1 cellular context compared by ENCODE assay signal in the genomic region with DNA sequence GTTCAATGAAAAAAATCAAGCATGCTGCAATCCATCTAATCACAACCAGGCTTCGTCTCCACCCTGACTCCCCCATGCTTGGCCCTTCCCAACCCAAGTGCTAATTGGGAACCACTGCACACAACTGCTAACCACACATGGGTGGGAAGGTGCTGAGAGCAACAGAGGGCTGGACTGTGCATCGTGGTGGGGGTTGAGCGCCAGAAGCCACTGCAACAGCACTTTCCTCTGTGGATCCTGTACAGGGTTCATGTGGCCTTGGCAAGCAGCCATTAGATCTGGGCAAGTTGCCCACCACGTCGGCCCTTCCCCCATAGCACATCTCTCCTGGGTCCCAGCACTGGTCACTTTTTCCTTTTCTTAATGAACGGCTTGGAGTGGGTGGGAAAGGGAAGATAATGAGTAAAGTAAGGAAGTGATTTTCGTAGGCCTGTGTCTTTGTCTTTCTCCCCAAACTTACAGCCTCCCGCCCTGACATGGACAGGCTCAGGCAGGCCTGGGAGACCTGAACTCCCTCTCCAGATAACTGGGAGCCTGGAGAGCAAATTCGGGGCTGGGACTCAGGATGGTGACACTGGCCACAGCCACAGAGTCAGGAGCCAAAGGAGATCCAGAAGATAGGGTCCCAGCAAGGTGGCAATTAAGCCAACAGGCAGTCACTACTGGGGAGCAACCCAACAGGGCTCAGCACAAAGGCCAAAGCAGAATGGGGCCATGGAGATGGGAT.
TF ChIP-seq lines count a peak whose summit lies in the region.

No MANE protein-coding gene starts in this region.

TF ChIP-seq in HepG2, 621 proteins besides CTCF, POLR2A, EP300 and RAD21 (continued from another document and continues in another):
- TF ChIP-seq ZNF468 (CRISPR knock-in tag; IDR thresholded peaks at IDR 0.05) (no peak), CENPT (CRISPR knock-in tag; IDR thresholded peaks at IDR 0.05; ENCODE audit: low read depth) (no peak), ONECUT2 (CRISPR knock-in tag; IDR thresholded peaks at IDR 0.05) (no peak), ZMYM4 (CRISPR knock-in tag; IDR thresholded peaks at IDR 0.05) (no peak), EHMT2 (IDR thresholded peaks at IDR 0.05; ENCODE audit: borderline replicate concordance, low read depth, low read length) (peak; percentile 42; the same call in 1 of the 2 replicates), CBFB (CRISPR knock-in tag; IDR thresholded peaks at IDR 0.05) (no peak), RFX5 (IDR thresholded peaks at IDR 0.05; ENCODE audit: low read depth, low read length) (no peak), TMF1 (CRISPR knock-in tag; IDR thresholded peaks at IDR 0.05; ENCODE audit: low read depth) (no peak), ZNF350 (CRISPR knock-in tag; IDR thresholded peaks at IDR 0.05; ENCODE audit: borderline replicate concordance, low read depth) (peak; percentile 32; the same call in 1 of the 2 replicates), TOPORS (CRISPR knock-in tag; IDR thresholded peaks at IDR 0.05) (no peak), PHF8 (CRISPR knock-in tag; IDR thresholded peaks at IDR 0.05) (no peak), EEA1 (CRISPR knock-in tag; IDR thresholded peaks at IDR 0.05; ENCODE audit: borderline replicate concordance) (no peak), SIX1 (CRISPR knock-in tag; IDR thresholded peaks at IDR 0.05; ENCODE audit: borderline replicate concordance) (no peak), CBX5 (CRISPR knock-in tag; IDR thresholded peaks at IDR 0.05; ENCODE audit: borderline replicate concordance) (no peak), ZNF605 (CRISPR knock-in tag; IDR thresholded peaks at IDR 0.05) (0 out of 2 replicates have a peak, but pooled peaks have one; percentile 10), ASH2L (IDR thresholded peaks at IDR 0.05; ENCODE audit: insufficient read length, low read depth, low read length) (no peak), HMGA1 (CRISPR knock-in tag; conservative IDR thresholded peaks at IDR 0.05) (no peak), ZNF775 (CRISPR knock-in tag; IDR thresholded peaks at IDR 0.05; ENCODE audit: borderline replicate concordance) (no peak), KDM5B (CRISPR knock-in tag; IDR thresholded peaks at IDR 0.05; ENCODE audit: borderline replicate concordance) (no peak), POGZ (CRISPR knock-in tag; IDR thresholded peaks at IDR 0.05) (no peak), ZNF256 (CRISPR knock-in tag; conservative IDR thresholded peaks at IDR 0.05) (no peak), SYNCRIP (IDR thresholded peaks at IDR 0.05; ENCODE audit: insufficient read depth, low read depth, low read length) (no peak), ZNF616 (CRISPR knock-in tag; IDR thresholded peaks at IDR 0.05; ENCODE audit: low read depth) (no peak), ZNF274 (CRISPR knock-in tag; IDR thresholded peaks at IDR 0.05) (0 out of 2 replicates have a peak, but pooled peaks have one; percentile 34)
- TF ChIP-seq, protein P1, sequence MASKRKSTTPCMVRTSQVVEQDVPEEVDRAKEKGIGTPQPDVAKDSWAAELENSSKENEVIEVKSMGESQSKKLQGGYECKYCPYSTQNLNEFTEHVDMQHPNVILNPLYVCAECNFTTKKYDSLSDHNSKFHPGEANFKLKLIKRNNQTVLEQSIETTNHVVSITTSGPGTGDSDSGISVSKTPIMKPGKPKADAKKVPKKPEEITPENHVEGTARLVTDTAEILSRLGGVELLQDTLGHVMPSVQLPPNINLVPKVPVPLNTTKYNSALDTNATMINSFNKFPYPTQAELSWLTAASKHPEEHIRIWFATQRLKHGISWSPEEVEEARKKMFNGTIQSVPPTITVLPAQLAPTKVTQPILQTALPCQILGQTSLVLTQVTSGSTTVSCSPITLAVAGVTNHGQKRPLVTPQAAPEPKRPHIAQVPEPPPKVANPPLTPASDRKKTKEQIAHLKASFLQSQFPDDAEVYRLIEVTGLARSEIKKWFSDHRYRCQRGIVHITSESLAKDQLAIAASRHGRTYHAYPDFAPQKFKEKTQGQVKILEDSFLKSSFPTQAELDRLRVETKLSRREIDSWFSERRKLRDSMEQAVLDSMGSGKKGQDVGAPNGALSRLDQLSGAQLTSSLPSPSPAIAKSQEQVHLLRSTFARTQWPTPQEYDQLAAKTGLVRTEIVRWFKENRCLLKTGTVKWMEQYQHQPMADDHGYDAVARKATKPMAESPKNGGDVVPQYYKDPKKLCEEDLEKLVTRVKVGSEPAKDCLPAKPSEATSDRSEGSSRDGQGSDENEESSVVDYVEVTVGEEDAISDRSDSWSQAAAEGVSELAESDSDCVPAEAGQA (IDR thresholded peaks at IDR 0.05; ENCODE audit: low read depth), result no peak
- TF ChIP-seq, protein P1 (CRISPR knock-in tag; IDR thresholded peaks at IDR 0.05; ENCODE audit: borderline replicate concordance), result no peak
- TF ChIP-seq, protein P2, sequence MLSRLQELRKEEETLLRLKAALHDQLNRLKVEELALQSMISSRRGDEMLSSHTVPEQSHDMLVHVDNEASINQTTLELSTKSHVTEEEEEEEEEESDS (CRISPR knock-in tag; IDR thresholded peaks at IDR 0.05; ENCODE audit: borderline replicate concordance), result no peak
- TF ChIP-seq, protein P3, sequence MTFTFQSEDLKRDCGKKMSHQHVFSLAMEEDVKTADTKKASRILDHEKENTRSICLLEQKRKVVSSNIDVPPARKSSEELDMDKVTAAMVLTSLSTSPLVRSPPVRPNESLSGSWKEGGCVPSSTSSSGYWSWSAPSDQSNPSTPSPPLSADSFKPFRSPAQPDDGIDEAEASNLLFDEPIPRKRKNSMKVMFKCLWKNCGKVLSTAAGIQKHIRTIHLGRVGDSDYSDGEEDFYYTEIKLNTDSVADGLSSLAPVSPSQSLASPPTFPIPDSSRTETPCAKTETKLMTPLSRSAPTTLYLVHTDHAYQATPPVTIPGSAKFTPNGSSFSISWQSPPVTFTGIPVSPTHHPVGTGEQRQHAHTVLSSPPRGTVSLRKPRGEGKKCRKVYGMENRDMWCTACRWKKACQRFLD (CRISPR knock-in tag; IDR thresholded peaks at IDR 0.05; ENCODE audit: borderline replicate concordance), result no peak
- TF ChIP-seq, protein P4, sequence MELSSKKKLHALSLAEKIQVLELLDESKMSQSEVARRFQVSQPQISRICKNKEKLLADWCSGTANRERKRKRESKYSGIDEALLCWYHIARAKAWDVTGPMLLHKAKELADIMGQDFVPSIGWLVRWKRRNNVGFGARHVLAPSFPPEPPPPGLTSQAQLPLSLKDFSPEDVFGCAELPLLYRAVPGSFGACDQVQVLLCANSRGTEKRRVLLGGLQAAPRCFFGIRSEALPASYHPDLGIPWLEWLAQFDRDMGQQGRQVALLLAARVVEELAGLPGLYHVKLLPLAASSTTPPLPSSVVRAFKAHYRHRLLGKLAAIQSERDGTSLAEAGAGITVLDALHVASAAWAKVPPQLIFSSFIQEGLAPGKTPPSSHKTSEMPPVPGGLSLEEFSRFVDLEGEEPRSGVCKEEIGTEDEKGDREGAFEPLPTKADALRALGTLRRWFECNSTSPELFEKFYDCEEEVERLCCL (CRISPR knock-in tag; IDR thresholded peaks at IDR 0.05; ENCODE audit: borderline replicate concordance), result no peak
- TF ChIP-seq, protein P5, sequence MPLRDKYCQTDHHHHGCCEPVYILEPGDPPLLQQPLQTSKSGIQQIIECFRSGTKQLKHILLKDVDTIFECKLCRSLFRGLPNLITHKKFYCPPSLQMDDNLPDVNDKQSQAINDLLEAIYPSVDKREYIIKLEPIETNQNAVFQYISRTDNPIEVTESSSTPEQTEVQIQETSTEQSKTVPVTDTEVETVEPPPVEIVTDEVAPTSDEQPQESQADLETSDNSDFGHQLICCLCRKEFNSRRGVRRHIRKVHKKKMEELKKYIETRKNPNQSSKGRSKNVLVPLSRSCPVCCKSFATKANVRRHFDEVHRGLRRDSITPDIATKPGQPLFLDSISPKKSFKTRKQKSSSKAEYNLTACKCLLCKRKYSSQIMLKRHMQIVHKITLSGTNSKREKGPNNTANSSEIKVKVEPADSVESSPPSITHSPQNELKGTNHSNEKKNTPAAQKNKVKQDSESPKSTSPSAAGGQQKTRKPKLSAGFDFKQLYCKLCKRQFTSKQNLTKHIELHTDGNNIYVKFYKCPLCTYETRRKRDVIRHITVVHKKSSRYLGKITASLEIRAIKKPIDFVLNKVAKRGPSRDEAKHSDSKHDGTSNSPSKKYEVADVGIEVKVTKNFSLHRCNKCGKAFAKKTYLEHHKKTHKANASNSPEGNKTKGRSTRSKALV (CRISPR knock-in tag; IDR thresholded peaks at IDR 0.05), result no peak
- TF ChIP-seq, protein P6, sequence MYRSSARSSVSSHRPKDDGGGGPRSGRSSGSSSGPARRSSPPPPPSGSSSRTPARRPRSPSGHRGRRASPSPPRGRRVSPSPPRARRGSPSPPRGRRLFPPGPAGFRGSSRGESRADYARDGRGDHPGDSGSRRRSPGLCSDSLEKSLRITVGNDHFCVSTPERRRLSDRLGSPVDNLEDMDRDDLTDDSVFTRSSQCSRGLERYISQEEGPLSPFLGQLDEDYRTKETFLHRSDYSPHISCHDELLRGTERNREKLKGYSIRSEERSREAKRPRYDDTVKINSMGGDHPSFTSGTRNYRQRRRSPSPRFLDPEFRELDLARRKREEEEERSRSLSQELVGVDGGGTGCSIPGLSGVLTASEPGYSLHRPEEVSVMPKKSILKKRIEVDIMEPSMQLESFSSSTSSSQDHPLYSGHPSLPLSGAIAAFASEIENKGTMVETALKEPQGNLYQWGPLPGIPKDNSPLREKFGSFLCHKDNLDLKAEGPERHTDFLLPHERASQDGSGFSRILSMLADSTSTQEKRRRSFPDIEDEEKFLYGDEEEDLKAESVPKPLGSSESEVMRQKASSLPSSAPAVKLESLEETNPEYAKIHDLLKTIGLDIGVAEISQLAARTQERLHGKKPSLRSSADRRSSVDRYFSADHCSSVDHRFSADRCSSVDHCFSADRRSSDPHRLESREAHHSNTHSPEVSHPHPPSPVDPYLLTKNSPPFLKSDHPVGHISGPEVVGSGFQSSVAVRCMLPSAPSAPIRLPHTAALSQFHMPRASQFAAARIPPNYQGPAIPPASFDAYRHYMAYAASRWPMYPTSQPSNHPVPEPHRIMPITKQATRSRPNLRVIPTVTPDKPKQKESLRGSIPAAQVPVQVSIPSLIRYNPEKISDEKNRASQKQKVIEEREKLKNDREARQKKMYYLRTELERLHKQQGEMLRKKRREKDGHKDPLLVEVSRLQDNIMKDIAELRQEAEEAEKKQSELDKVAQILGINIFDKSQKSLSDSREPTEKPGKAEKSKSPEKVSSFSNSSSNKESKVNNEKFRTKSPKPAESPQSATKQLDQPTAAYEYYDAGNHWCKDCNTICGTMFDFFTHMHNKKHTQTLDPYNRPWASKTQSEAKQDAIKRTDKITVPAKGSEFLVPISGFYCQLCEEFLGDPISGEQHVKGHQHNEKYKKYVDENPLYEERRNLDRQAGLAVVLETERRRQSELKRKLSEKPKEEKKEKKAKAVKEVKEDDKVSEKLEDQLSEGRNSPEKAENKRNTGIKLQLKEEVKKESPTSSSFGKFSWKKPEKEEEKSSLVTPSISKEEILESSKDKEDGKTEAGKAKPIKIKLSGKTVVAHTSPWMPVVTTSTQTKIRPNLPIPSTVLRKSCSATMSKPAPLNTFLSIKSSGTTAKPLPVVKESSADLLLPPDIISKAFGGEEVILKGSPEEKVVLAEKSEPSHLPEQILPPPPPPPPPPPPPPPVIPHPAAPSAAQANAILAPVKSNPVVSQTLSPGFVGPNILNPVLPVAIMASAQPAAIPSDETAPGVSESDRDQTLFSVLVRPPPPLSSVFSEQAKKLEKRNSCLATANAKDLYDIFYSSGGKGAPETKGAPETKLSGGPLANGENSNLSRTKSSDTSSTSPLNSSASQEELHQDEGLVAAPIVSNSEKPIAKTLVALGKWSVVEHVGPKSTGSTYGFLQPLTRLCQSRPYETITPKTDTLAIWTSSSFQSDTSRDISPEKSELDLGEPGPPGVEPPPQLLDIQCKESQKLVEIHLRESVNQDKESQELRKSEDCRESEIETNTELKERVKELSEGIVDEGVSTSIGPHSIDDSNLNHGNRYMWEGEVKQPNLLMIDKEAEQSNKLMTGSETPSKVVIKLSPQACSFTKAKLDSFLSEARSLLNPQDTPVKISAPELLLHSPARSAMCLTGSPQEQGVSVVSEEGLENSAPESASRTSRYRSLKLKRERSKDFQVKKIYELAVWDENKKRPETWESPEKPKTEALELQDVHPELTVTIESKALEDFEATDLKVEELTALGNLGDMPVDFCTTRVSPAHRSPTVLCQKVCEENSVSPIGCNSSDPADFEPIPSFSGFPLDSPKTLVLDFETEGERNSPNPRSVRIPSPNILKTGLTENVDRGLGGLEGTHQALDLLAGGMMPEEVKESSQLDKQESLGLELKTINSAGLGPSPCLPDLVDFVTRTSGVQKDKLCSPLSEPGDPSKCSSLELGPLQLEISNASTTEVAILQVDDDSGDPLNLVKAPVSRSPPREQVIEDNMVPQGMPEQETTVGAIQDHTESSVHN (CRISPR knock-in tag; IDR thresholded peaks at IDR 0.05), result no peak
- TF ChIP-seq, protein P7, sequence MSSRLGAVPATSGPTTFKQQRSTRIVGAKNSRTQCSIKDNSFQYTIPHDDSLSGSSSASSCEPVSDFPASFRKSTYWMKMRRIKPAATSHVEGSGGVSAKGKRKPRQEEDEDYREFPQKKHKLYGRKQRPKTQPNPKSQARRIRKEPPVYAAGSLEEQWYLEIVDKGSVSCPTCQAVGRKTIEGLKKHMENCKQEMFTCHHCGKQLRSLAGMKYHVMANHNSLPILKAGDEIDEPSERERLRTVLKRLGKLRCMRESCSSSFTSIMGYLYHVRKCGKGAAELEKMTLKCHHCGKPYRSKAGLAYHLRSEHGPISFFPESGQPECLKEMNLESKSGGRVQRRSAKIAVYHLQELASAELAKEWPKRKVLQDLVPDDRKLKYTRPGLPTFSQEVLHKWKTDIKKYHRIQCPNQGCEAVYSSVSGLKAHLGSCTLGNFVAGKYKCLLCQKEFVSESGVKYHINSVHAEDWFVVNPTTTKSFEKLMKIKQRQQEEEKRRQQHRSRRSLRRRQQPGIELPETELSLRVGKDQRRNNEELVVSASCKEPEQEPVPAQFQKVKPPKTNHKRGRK (CRISPR knock-in tag; IDR thresholded peaks at IDR 0.05), result no peak
- TF ChIP-seq, protein P8, sequence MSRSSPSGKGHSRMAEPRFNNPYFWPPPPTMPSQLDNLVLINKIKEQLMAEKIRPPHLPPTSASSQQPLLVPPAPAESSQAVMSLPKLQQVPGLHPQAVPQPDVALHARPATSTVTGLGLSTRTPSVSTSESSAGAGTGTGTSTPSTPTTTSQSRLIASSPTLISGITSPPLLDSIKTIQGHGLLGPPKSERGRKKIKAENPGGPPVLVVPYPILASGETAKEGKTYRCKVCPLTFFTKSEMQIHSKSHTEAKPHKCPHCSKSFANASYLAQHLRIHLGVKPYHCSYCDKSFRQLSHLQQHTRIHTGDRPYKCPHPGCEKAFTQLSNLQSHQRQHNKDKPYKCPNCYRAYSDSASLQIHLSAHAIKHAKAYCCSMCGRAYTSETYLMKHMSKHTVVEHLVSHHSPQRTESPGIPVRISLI (CRISPR knock-in tag; IDR thresholded peaks at IDR 0.05; ENCODE audit: borderline replicate concordance), result no peak
